ENCODE assay signal across 16 cellular contexts in genomic region chr14:51318777-51319176, GRCh38.
DNase-seq lines count a peak whose midpoint lies in the region; ATAC-seq and TF ChIP-seq lines count a peak whose summit lies in the region.
"Had no signal": no experiment of that assay in that cellular context is flagged by ENCODE, and none has a peak within 500 bp of the region (broad histone marks: within the 10 kb centered on the region; RNA-seq: fewer than 3 reads in every experiment).

No MANE protein-coding gene starts in this region.

- no peaks in the 10 kb centered on the region for H3K9me3 ChIP-seq in heart left ventricle
- H3K9me3 ChIP-seq: vagina had no signal

- H3K27me3 ChIP-seq in heart left ventricle (no peaks in the 10 kb centered on the region), brain microvascular endothelial cell (replicated peaks) (no peaks in the 10 kb centered on the region)
- H3K27me3 ChIP-seq: vagina had no signal

- DNase-seq in EH (ENCODE audit: low read depth) (peak; percentile 15), NCI-H524 treated with DMSO at 0.1 percent for 48 hours (lab: John Stamatoyannopoulos, UW) (peak; percentile 83), heart left ventricle (no peak), NCI-H2227 (lab: John Stamatoyannopoulos, UW; ENCODE audit: unreplicated experiment) (no peak), brain microvascular endothelial cell (no peak)
- DNase-seq: activated CD4-positive, CD25-positive, alpha-beta regulatory T cell treated with anti-CD3 and anti-CD28 coated beads, Interleukin-2, amount 50 U/mL, for 72 hours; activated CD8-positive, alpha-beta memory T cell treated with anti-CD3 and anti-CD28 coated beads, Interleukin-2, amount 10 ng/mL, durations not matched to agents 7 days and 5 days; CD8-positive, alpha-beta T cell; naive thymus-derived CD4-positive, alpha-beta T cell; NCI-H146; NCI-H510A; stimulated activated naive CD8-positive, alpha-beta T cell treated with anti-CD3 and anti-CD28 coated beads, Interleukin-15, Interleukin-2, amounts not matched to agents 100 U/mL and 50 U/mL, for 24 hours had no signal

- TF ChIP-seq POLR2A in heart left ventricle (IDR thresholded peaks at IDR 0.05), result no peak

- ATAC-seq in heart left ventricle (peak; percentile 46 to 59 (median 52)), GM21529 (IDR thresholded peaks at IDR 0.05; ENCODE audit: unreplicated experiment) (no peak), GM18861 (IDR thresholded peaks at IDR 0.05; ENCODE audit: unreplicated experiment) (no peak)
- ATAC-seq: activated CD8-positive, alpha-beta memory T cell treated with anti-CD3 and anti-CD28 coated beads, Interleukin-2, amount 10 ng/mL, durations not matched to agents 7 days and 5 days; CD8-positive, alpha-beta T cell; naive thymus-derived CD4-positive, alpha-beta T cell; stimulated activated naive CD8-positive, alpha-beta T cell treated with anti-CD3 and anti-CD28 coated beads, Interleukin-15, Interleukin-2, amounts not matched to agents 100 U/mL and 50 U/mL, for 24 hours had no signal

- H3K4me1 ChIP-seq in heart left ventricle, result peaks cover 0 to 27% (median 12%) of the 10 kb centered on the region in 12 donors

- 32 to 43% (median 35%) methylated on average over 3 of the region's 3 CpGs for WGBS in heart left ventricle, 4 donors

- intact Hi-C loops in heart left ventricle (cut with DNase I), result no loop called here

- TF ChIP-seq CTCF in heart left ventricle (IDR thresholded peaks at IDR 0.05), result no peak
- no peak for TF ChIP-seq CTCF in brain microvascular endothelial cell (IDR thresholded peaks at IDR 0.05; ENCODE audit: low read depth, low read length, missing control alignments)

- H3K36me3 ChIP-seq in heart left ventricle (no peaks in the 10 kb centered on the region), brain microvascular endothelial cell (replicated peaks) (no peaks in the 10 kb centered on the region)
- H3K36me3 ChIP-seq: vagina had no signal

- in situ Hi-C loops in brain microvascular endothelial cell (cut with HindIII; ENCODE audit: low pct_ligation_motif_present, low sequenced_read_pairs), result no loop called here

- H3K27ac ChIP-seq in heart left ventricle (peak overlapping the region in 8 of 12 donors; percentile 4 to 71 (median 42)), skin epidermis (peak overlapping the region in 11 of 21 experiments; percentile 5 to 78 (median 42)), brain microvascular endothelial cell (no peak overlapping the region)
- H3K27ac ChIP-seq: vagina had no signal

- H3K4me3 ChIP-seq in heart left ventricle, result no peak overlapping the region
- H3K4me3 ChIP-seq in skin epidermis, result no peak overlapping the region
- no peak overlapping the region for H3K4me3 ChIP-seq in brain microvascular endothelial cell (ENCODE audit: low read depth, low read length)
- H3K4me3 ChIP-seq: vagina had no signal

Comparison
In these comparisons a context has a peak if more than half of its experiments do, and no peak if none do; other contexts are left out.
1. DNase-seq: peak in EH (single experiment) and NCI-H524 treated with DMSO at 0.1 percent for 48 hours (single experiment); none in heart left ventricle (0 of 5), NCI-H2227 (single experiment) and brain microvascular endothelial cell (single experiment).
2. ATAC-seq: peak in heart left ventricle (4 of 4); none in GM21529 (single experiment) and GM18861 (single experiment).